Comparison of ENCODE assay signal across 12 cellular contexts in the genomic region with DNA sequence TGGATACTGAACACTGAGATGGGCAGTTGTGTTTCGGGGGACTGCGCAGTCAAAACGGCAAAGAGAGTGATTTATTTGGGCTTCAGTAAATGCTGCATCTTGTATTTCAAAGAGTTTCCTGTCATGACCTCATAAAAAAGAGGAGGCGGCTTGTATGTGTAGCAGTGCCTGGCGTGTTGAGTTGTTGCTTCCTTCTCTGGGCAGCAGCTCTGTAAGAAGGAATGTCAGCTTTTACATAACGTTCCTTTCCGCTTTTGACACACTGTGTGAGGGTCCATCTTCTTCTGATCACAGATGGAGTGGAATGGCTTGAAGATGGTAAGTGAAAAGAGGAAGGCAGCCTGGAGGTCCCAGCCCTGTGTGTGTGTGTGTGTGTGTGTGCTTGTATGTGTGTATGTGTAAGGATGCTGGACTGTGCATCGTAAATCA. TPM values are rescaled to one million over a fixed set of nuclear protein-coding genes. Genes with fewer than 3 reads are reported as not detected.
A peak's percentile ranks its signal among the peaks of the same experiment; 100 is the strongest.
DNase-seq lines count a peak whose midpoint lies in the region; ATAC-seq and TF ChIP-seq lines count a peak whose summit lies in the region.
"Had no signal": no experiment of that assay in that cellular context is flagged by ENCODE, and none has a peak within 500 bp of the region (broad histone marks: within the 10 kb centered on the region; RNA-seq: fewer than 3 reads in every experiment).

No MANE protein-coding gene starts in this region.

- peaks cover 16% of the 10 kb centered on the region for H3K4me1 Mint-ChIP-seq in activated naive CD4-positive, alpha-beta T cell treated with anti-CD3 and anti-CD28 coated beads for 36 hours (ENCODE audit: low read depth)
- no peaks in the 10 kb centered on the region for H3K4me1 Mint-ChIP-seq in activated naive CD4-positive, alpha-beta T cell treated with anti-CD3 and anti-CD28 coated beads, Interleukin-2, amount 10 ng/mL, durations not matched to agents 7 days and 5 days

- H3K4me3 Mint-ChIP-seq in activated naive CD4-positive, alpha-beta T cell treated with anti-CD3 and anti-CD28 coated beads for 36 hours, result peak overlapping the region; percentile 7
- no peak overlapping the region for H3K4me3 Mint-ChIP-seq in activated naive CD4-positive, alpha-beta T cell treated with anti-CD3 and anti-CD28 coated beads, Interleukin-2, amount 10 ng/mL, durations not matched to agents 7 days and 5 days

- H3K36me3 ChIP-seq in suprapubic skin (no peaks in the 10 kb centered on the region), brain microvascular endothelial cell (replicated peaks) (no peaks in the 10 kb centered on the region)
- H3K36me3 ChIP-seq: vagina had no signal

- CTCF ChIA-PET in activated naive CD4-positive, alpha-beta T cell treated with anti-CD3 and anti-CD28 coated beads for 36 hours (lab: Charles Lee), result no interaction called here
- CTCF ChIA-PET in activated naive CD4-positive, alpha-beta T cell treated with anti-CD3 and anti-CD28 coated beads, Interleukin-2, amount 10 ng/mL, durations not matched to agents 7 days and 5 days (lab: Charles Lee), result no interaction called here

- in situ Hi-C loops in brain microvascular endothelial cell (cut with HindIII; ENCODE audit: low pct_ligation_motif_present, low sequenced_read_pairs), result no loop called here

- intact Hi-C loops in activated naive CD4-positive, alpha-beta T cell treated with anti-CD3 and anti-CD28 coated beads for 36 hours (cut with micrococcal nuclease), result no loop called here

- WGBS in suprapubic skin, result 10% methylated on average over 8 of the region's 8 CpGs

- no peaks in the 10 kb centered on the region for H3K9me3 ChIP-seq in suprapubic skin
- H3K9me3 ChIP-seq: vagina had no signal

- TF ChIP-seq CTCF in coronary artery (IDR thresholded peaks at IDR 0.05) (no peak), suprapubic skin (IDR thresholded peaks at IDR 0.05) (no peak), brain microvascular endothelial cell (IDR thresholded peaks at IDR 0.05; ENCODE audit: low read depth, low read length, missing control alignments) (no peak)

- no peaks in the 10 kb centered on the region for H3K9me3 Mint-ChIP-seq in activated naive CD4-positive, alpha-beta T cell treated with anti-CD3 and anti-CD28 coated beads for 36 hours
- no peaks in the 10 kb centered on the region for H3K9me3 Mint-ChIP-seq in activated naive CD4-positive, alpha-beta T cell treated with anti-CD3 and anti-CD28 coated beads, Interleukin-2, amount 10 ng/mL, durations not matched to agents 7 days and 5 days

- no peaks in the 10 kb centered on the region for H3K36me3 Mint-ChIP-seq in activated naive CD4-positive, alpha-beta T cell treated with anti-CD3 and anti-CD28 coated beads for 36 hours (ENCODE audit: low read depth)
- H3K36me3 Mint-ChIP-seq in activated naive CD4-positive, alpha-beta T cell treated with anti-CD3 and anti-CD28 coated beads, Interleukin-2, amount 10 ng/mL, durations not matched to agents 7 days and 5 days, result no peaks in the 10 kb centered on the region

- TF ChIP-seq EP300 in suprapubic skin (IDR thresholded peaks at IDR 0.05), result no peak

- H3K27ac Mint-ChIP-seq in activated naive CD4-positive, alpha-beta T cell treated with anti-CD3 and anti-CD28 coated beads for 36 hours, result no peak overlapping the region
- no peak overlapping the region for H3K27ac Mint-ChIP-seq in activated naive CD4-positive, alpha-beta T cell treated with anti-CD3 and anti-CD28 coated beads, Interleukin-2, amount 10 ng/mL, durations not matched to agents 7 days and 5 days

- no peak for TF ChIP-seq POLR2A in suprapubic skin (IDR thresholded peaks at IDR 0.05)

- H3K4me3 ChIP-seq in coronary artery (peak overlapping the region; percentile 38), suprapubic skin (peak overlapping the region; percentile 5), brain microvascular endothelial cell (ENCODE audit: low read depth, low read length) (no peak overlapping the region)
- H3K4me3 ChIP-seq: vagina had no signal

- H3K4me1 ChIP-seq in suprapubic skin, result peaks cover 6% of the 10 kb centered on the region

- peak; percentile 5 for DNase-seq in activated naive CD4-positive, alpha-beta T cell treated with anti-CD3 and anti-CD28 coated beads for 36 hours
- DNase-seq in activated naive CD4-positive, alpha-beta T cell treated with anti-CD3 and anti-CD28 coated beads, Interleukin-2, amount 10 ng/mL, durations not matched to agents 7 days and 5 days, result no peak
- DNase-seq in NCI-H345 treated with DMSO at 0.1 percent for 48 hours (lab: John Stamatoyannopoulos, UW; ENCODE audit: unreplicated experiment) (peak; percentile 82), coronary artery (ENCODE audit: low spot score) (no peak), suprapubic skin (ENCODE audit: low spot score in 2 of 2) (no peak), brain microvascular endothelial cell (no peak)
- DNase-seq: activated CD8-positive, alpha-beta memory T cell treated with anti-CD3 and anti-CD28 coated beads, Interleukin-2, amount 50 U/mL, for 48 hours; Kasumi-1 had no signal

- H3K27me3 ChIP-seq in suprapubic skin (peaks cover 48% of the 10 kb centered on the region), brain microvascular endothelial cell (replicated peaks) (no peaks in the 10 kb centered on the region)
- H3K27me3 ChIP-seq: vagina had no signal

- H3K27ac ChIP-seq in coronary artery (no peak overlapping the region), suprapubic skin (no peak overlapping the region), brain microvascular endothelial cell (no peak overlapping the region)
- H3K27ac ChIP-seq: vagina had no signal

- H3K27me3 Mint-ChIP-seq in activated naive CD4-positive, alpha-beta T cell treated with anti-CD3 and anti-CD28 coated beads for 36 hours (ENCODE audit: low read depth), result peaks cover 64% of the 10 kb centered on the region
- H3K27me3 Mint-ChIP-seq in activated naive CD4-positive, alpha-beta T cell treated with anti-CD3 and anti-CD28 coated beads, Interleukin-2, amount 10 ng/mL, durations not matched to agents 7 days and 5 days, result peaks cover 23% of the 10 kb centered on the region

- no peak for ATAC-seq in GM18502 (IDR thresholded peaks at IDR 0.05; ENCODE audit: poor library complexity, unreplicated experiment)
- ATAC-seq in HG03565 (IDR thresholded peaks at IDR 0.05; ENCODE audit: unreplicated experiment), result no peak

RNA-seq across cellular contexts. Expression of a gene that starts 0.9 kb away (rescaled TPM):
- not detected for total RNA-seq in activated naive CD4-positive, alpha-beta T cell treated with anti-CD3 and anti-CD28 coated beads for 36 hours
- under 1 TPM in 1 of 4 donors, not detected in 3; 0.18 TPM for total RNA-seq in suprapubic skin
- total RNA-seq: pulmonary artery endothelial cell had no signal

Comparison
In these comparisons a context has a peak if more than half of its experiments do, and no peak if none do; other contexts are left out.
1. DNase-seq: peak in activated naive CD4-positive, alpha-beta T cell treated with anti-CD3 and anti-CD28 coated beads for 36 hours (single experiment) and NCI-H345 treated with DMSO at 0.1 percent for 48 hours (single experiment); none in activated naive CD4-positive, alpha-beta T cell treated with anti-CD3 and anti-CD28 coated beads, Interleukin-2, amount 10 ng/mL, durations not matched to agents 7 days and 5 days (single experiment), coronary artery (single experiment), suprapubic skin (0 of 2) and brain microvascular endothelial cell (single experiment).